8 cellular contexts compared by ENCODE assay signal in the genomic region with DNA sequence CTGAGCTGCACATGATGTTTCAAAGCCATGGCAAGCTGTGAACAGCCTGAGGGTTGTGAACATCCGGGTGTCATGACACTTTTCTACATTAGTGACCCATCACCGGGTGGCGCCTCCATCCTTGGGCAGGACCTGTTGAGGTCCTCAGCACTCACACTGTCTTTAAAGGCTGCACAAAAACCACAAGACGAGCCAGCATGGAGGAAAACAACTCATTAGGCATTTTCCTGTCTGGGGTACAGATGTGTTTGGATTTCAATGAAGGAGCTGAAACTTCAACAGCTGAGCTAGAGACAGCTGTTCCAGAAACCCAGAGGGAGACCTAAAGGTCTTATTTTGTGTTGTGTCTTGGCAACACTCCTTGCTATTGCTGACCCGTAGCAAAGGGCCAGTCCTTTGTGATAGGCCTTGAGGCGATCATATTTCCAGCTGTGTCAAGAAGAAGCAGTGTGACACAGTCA.
DNase-seq lines count a peak whose midpoint lies in the region; ATAC-seq, FAIRE-seq and TF ChIP-seq lines count a peak whose summit lies in the region.

No MANE protein-coding gene starts in this region.

- peak; percentile 28 for ATAC-seq in GM18511 (IDR thresholded peaks at IDR 0.05; ENCODE audit: unreplicated experiment)
- ATAC-seq in HG03025 (IDR thresholded peaks at IDR 0.05; ENCODE audit: low FRiP score, unreplicated experiment) = no peak
- no peak for ATAC-seq in HG03571 (IDR thresholded peaks at IDR 0.05; ENCODE audit: unreplicated experiment)

- DNase-seq in AML-193 (lab: John Stamatoyannopoulos, UW) (peak; percentile 53 to 60), SK-MEL-5 (ENCODE audit: low read depth, low spot score) (peak; percentile 34), iPS-NIHi11 (ENCODE audit: low spot score) (peak; percentile 21), GM12892 (ENCODE audit: insufficient read length) (no peak)
- no peak for DNase-seq in effector CD4-positive, alpha-beta T cell

- no peak for FAIRE-seq in GM12892 (lab: Jason Lieb, UNC)

- in situ Hi-C loops in SK-MEL-5 (cut with HindIII; ENCODE audit: low pct_unique_long_range_greater_than_20kb, low sequenced_read_pairs) = no loop called here

- no peak for TF ChIP-seq POLR2A in GM12892 (IDR thresholded peaks at IDR 0.05; ENCODE audit: low read depth, low read length)

Comparison
In these comparisons a context has a peak if more than half of its experiments do, and no peak if none do; other contexts are left out.
1. DNase-seq: peak in AML-193 (2 of 2), SK-MEL-5 (single experiment) and iPS-NIHi11 (single experiment); none in effector CD4-positive, alpha-beta T cell (single experiment) and GM12892 (single experiment).